27 cellular contexts compared by ENCODE assay signal in the genomic region with DNA sequence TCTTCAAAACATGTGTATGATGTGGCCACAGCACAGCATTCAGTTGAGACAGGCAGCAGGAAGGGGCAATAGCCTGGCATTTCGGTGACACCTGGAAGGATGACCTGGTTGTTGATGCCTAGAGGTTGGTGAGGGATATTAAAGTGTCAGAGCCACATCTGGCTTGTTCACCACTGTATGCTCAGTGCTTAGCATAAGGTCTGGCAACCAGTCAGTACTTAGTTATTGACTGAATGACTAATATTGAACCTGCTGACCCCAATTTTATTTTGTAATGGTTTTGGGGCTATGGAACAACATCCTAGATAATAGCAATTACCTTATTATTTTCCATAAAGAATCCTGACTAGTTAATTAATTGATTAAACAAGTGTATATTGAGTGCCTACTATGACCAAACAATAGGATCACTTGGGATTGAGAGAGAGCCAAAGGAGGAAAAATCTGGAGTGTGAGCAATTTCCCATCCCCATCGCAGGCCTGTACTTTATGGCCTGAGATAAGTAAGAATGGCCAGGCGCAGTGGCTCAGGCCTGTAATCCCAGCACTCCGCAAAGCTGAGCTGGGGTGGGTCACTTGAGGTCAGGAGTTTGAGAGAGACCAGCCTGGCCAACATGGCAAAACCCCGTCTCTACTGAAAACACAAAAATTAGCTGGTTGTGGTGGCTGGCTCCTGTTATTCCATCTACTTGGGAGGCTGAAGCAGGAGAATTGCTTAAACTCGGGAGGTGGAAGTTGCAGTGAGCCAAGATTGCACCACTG.
DNase-seq lines count a peak whose midpoint lies in the region; ATAC-seq and TF ChIP-seq lines count a peak whose summit lies in the region.
"Had no signal": no experiment of that assay in that cellular context is flagged by ENCODE, and none has a peak within 500 bp of the region (broad histone marks: within the 10 kb centered on the region; RNA-seq: fewer than 3 reads in every experiment).

No MANE protein-coding gene starts in this region.

- H3K36me3 Mint-ChIP-seq in mesothelial cell of epicardium: no peaks in the 10 kb centered on the region
- peaks cover 2% of the 10 kb centered on the region for H3K36me3 Mint-ChIP-seq in endodermal cell (ENCODE audit: low read depth)
- H3K36me3 Mint-ChIP-seq: activated naive CD4-positive, alpha-beta T cell treated with anti-CD3 and anti-CD28 coated beads, Interleukin-2, amount 50 U/mL, for 72 hours; neural progenitor cell had no signal

- TF ChIP-seq CTCF in WERI-Rb-1 (IDR thresholded peaks at IDR 0.05; ENCODE audit: low read depth, low read length) (no peak), lower lobe of right lung (IDR thresholded peaks at IDR 0.05) (no peak), mesothelial cell of epicardium (IDR thresholded peaks at IDR 0.05; ENCODE audit: unreplicated experiment) (no peak), endodermal cell (conservative IDR thresholded peaks at IDR 0.05) (no peak)

- no peaks in the 10 kb centered on the region for H3K9me3 Mint-ChIP-seq in mesothelial cell of epicardium
- peaks cover 2% of the 10 kb centered on the region for H3K9me3 Mint-ChIP-seq in endodermal cell
- H3K9me3 Mint-ChIP-seq: activated naive CD4-positive, alpha-beta T cell treated with anti-CD3 and anti-CD28 coated beads, Interleukin-2, amount 50 U/mL, for 72 hours had no signal

- H3K27me3 ChIP-seq in WERI-Rb-1 (ENCODE audit: insufficient read depth, low read depth, severe bottlenecking): no peaks in the 10 kb centered on the region
- H3K27me3 ChIP-seq in lower lobe of right lung (ENCODE audit: low read depth): no peaks in the 10 kb centered on the region
- H3K27me3 ChIP-seq in endodermal cell (ENCODE audit: control insufficient read depth, insufficient read depth, low read length, poor library complexity, severe bottlenecking): no peaks in the 10 kb centered on the region
- H3K27me3 ChIP-seq: BLaER1 treated with 17β-estradiol and CSF1 and Interleukin-3, amounts not matched to agents 10 nM and 100 nM; esophagus muscularis mucosa; gastroesophageal sphincter; neural progenitor cell; SJSA1; tibial nerve had no signal

- H3K36me3 ChIP-seq in WERI-Rb-1 (no peaks in the 10 kb centered on the region), lower lobe of right lung (no peaks in the 10 kb centered on the region), endodermal cell (ENCODE audit: control insufficient read depth, insufficient read depth, low read length) (no peaks in the 10 kb centered on the region)
- H3K36me3 ChIP-seq: esophagus muscularis mucosa, gastroesophageal sphincter, left ventricle myocardium inferior, neural progenitor cell, SJSA1, tibial nerve had no signal

- WGBS in endodermal cell (ENCODE audit: insufficient coverage in 1 of 2, insufficient read length in 1 of 2), 2 experiments: 93 to 97% methylated on average over 6 of the region's 6 CpGs

- H3K27me3 Mint-ChIP-seq in mesothelial cell of epicardium (ENCODE audit: low read depth): no peaks in the 10 kb centered on the region
- no peaks in the 10 kb centered on the region for H3K27me3 Mint-ChIP-seq in endodermal cell (ENCODE audit: insufficient read depth)
- H3K27me3 Mint-ChIP-seq: T-helper 17 cell had no signal

- ATAC-seq in lower lobe of right lung: peak; percentile 21 to 37
- peak; percentile 23 for ATAC-seq in sciatic nerve
- ATAC-seq: activated naive CD4-positive, alpha-beta T cell treated with anti-CD3 and anti-CD28 coated beads, Interleukin-2, amount 50 U/mL, for 72 hours; gastroesophageal sphincter; stimulated activated naive CD8-positive, alpha-beta T cell treated with anti-CD3 and anti-CD28 coated beads, Interleukin-15, Interleukin-2, amounts not matched to agents 100 U/mL and 50 U/mL, for 24 hours; T-helper 17 cell had no signal

- H3K4me1 Mint-ChIP-seq in mesothelial cell of epicardium: peaks cover 34% of the 10 kb centered on the region
- peaks cover 47% of the 10 kb centered on the region for H3K4me1 Mint-ChIP-seq in endodermal cell
- H3K4me1 Mint-ChIP-seq: T-helper 17 cell had no signal

- H3K27ac ChIP-seq in WERI-Rb-1 (no peak overlapping the region), lower lobe of right lung (peak overlapping the region; percentile 56), endodermal cell (ENCODE audit: low read depth, low read length) (no peak overlapping the region)
- H3K27ac ChIP-seq: BLaER1 treated with 17β-estradiol and CSF1 and Interleukin-3, amounts not matched to agents 10 nM and 100 nM; left ventricle myocardium inferior; neural progenitor cell; SJSA1 had no signal

- intact Hi-C loops in lower lobe of right lung (cut with DNase I): no loop called here
- intact Hi-C loops in sciatic nerve (cut with DNase I): loop anchor here (10.0 kb wide), 1 partner anchor 685 kb away; no protein-coding TSS in a partner anchor

- H3K27ac Mint-ChIP-seq in mesothelial cell of epicardium (no peak overlapping the region), endodermal cell (no peak overlapping the region)
- H3K27ac Mint-ChIP-seq: activated naive CD4-positive, alpha-beta T cell treated with anti-CD3 and anti-CD28 coated beads, Interleukin-2, amount 50 U/mL, for 72 hours; T-helper 17 cell had no signal

- H3K9ac ChIP-seq in endodermal cell (ENCODE audit: extremely low read depth, low read length, poor library complexity, severe bottlenecking): no peak overlapping the region
- H3K9ac ChIP-seq: BLaER1 treated with 17β-estradiol and CSF1 and Interleukin-3, amounts not matched to agents 10 nM and 100 nM; neural progenitor cell had no signal

- H3K4me1 ChIP-seq in lower lobe of right lung (peaks cover 22% of the 10 kb centered on the region), endodermal cell (ENCODE audit: control insufficient read depth, insufficient read depth, low read length) (peaks cover 3% of the 10 kb centered on the region)
- H3K4me1 ChIP-seq: BLaER1 treated with 17β-estradiol and CSF1 and Interleukin-3, amounts not matched to agents 10 nM and 100 nM; SJSA1 had no signal

- H3K4me3 ChIP-seq in WERI-Rb-1 (ENCODE audit: low read depth, low read length) (no peak overlapping the region), lower lobe of right lung (no peak overlapping the region), endodermal cell (ENCODE audit: low read length) (no peak overlapping the region)
- H3K4me3 ChIP-seq: BLaER1 treated with 17β-estradiol and CSF1 and Interleukin-3, amounts not matched to agents 10 nM and 100 nM; esophagus muscularis mucosa; gastroesophageal sphincter; left ventricle myocardium inferior; neural progenitor cell; SJSA1; tibial nerve had no signal

- no peaks in the 10 kb centered on the region for H3K9me3 ChIP-seq in WERI-Rb-1 (ENCODE audit: severe bottlenecking)
- H3K9me3 ChIP-seq in lower lobe of right lung: no peaks in the 10 kb centered on the region
- no peaks in the 10 kb centered on the region for H3K9me3 ChIP-seq in endodermal cell (ENCODE audit: control insufficient read depth, low read length)
- H3K9me3 ChIP-seq: Caco-2, esophagus muscularis mucosa, gastroesophageal sphincter, left ventricle myocardium inferior, SJSA1, tibial nerve had no signal

- peak; percentile 74 for DNase-seq in ELF-1 (ENCODE audit: low read depth, low spot score)
- peak; percentile 52 for DNase-seq in WERI-Rb-1
- no peak for DNase-seq in lower lobe of right lung
- no peak for DNase-seq in sciatic nerve (ENCODE audit: low spot score)
- no peak for DNase-seq in NCI-H1105 treated with DMSO at 0.1 percent for 48 hours (lab: John Stamatoyannopoulos, UW)
- no peak for DNase-seq in effector CD4-positive, alpha-beta T cell
- DNase-seq in mesothelial cell of epicardium (ENCODE audit: low spot score in 2 of 2, unreplicated experiment in 2 of 2): no peak
- DNase-seq in endodermal cell: no peak
- DNase-seq: activated CD4-positive, alpha-beta T cell treated with anti-CD3 and anti-CD28 coated beads for 1 hour; activated T-cell treated with anti-CD3 and anti-CD28 coated beads for 4 hours; anterior cingulate cortex; Caco-2; DMS79 treated with DMSO at 0.1 percent for 48 hours; HCEC 1CT; hippocampal formation; left ventricle myocardium inferior; NCI-H1105; NCI-H1930; stimulated activated naive CD8-positive, alpha-beta T cell treated with anti-CD3 and anti-CD28 coated beads, Interleukin-15, Interleukin-2, amounts not matched to agents 100 U/mL and 50 U/mL, for 24 hours; T-helper 17 cell had no signal

- H3K4me3 Mint-ChIP-seq in mesothelial cell of epicardium (no peak overlapping the region), endodermal cell (no peak overlapping the region)
- H3K4me3 Mint-ChIP-seq: neural progenitor cell, T-helper 17 cell had no signal

Comparison
In these comparisons a context has a peak if more than half of its experiments do, and no peak if none do; other contexts are left out.
1. DNase-seq: peak in ELF-1 (single experiment) and WERI-Rb-1 (single experiment); none in lower lobe of right lung (single experiment), sciatic nerve (single experiment), NCI-H1105 treated with DMSO at 0.1 percent for 48 hours (single experiment), effector CD4-positive, alpha-beta T cell (single experiment), mesothelial cell of epicardium (0 of 2) and endodermal cell (single experiment).